ENCODE assay signal across 17 cellular contexts in the genomic region with DNA sequence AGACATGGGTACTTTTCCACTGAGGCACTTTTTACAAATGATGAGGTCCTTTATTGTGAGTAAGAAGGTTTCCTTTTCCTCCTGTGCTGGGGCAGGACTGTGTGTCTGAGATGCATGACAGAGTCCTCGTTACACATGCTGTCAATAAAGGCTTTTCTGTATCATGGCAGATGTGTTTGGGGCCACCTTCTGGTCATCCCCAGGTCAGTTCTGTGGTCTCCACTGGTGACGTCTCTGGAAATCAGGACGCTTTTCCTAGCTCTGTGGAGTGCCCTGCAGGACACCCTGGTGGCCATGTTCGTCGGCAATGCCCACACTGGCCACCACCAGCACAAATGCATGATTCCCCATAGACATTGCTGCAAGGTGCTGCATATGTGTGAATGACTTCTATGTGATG. TPM values are rescaled to one million over a fixed set of nuclear protein-coding genes. Genes with fewer than 3 reads are reported as not detected.
DNase-seq lines count a peak whose midpoint lies in the region; ATAC-seq, FAIRE-seq and TF ChIP-seq lines count a peak whose summit lies in the region.
"Had no signal": no experiment of that assay in that cellular context is flagged by ENCODE, and none has a peak within 500 bp of the region (broad histone marks: within the 10 kb centered on the region; RNA-seq: fewer than 3 reads in every experiment).

No MANE protein-coding gene starts in this region.

- TF ChIP-seq CTCF in GM23338 (conservative IDR thresholded peaks at IDR 0.05; ENCODE audit: low read depth in 2 of 2) (peak in 1 of 2 experiments; percentile 45; a peak in 2 of 4 replicates), K562 (IDR thresholded peaks at IDR 0.05 in 2 of 3, conservative IDR thresholded peaks at IDR 0.05 in 1 of 3; ENCODE audit: insufficient read depth in 2 of 3, low read depth in 1 of 3, low read length in 3 of 3) (peak; percentile 74 to 89 (median 85)), neural progenitor cell (IDR thresholded peaks at IDR 0.05) (no peak), mesothelial cell of epicardium (IDR thresholded peaks at IDR 0.05; ENCODE audit: unreplicated experiment) (no peak), suprapubic skin (IDR thresholded peaks at IDR 0.05) (no peak)

- no peak for TF ChIP-seq EP300 in K562 (IDR thresholded peaks at IDR 0.05; ENCODE audit: low read length)
- TF ChIP-seq EP300 in suprapubic skin (IDR thresholded peaks at IDR 0.05) = no peak

- ATAC-seq in GM23338 (no peak), K562 (peak; percentile 60)
- ATAC-seq: activated naive CD8-positive, alpha-beta T cell treated with anti-CD3 and anti-CD28 coated beads, Interleukin-2, amount 50 U/mL, for 24 hours; stimulated activated naive B cell treated with anti-CD40 and anti-IgM and Interleukin-4, amounts not matched to agents 10 μg/mL and 1 μg/mL and 100 μg/mL, for 72 hours had no signal

- H3K27me3 ChIP-seq in GM23338 (ENCODE audit: insufficient read depth) (peaks cover 8% of the 10 kb centered on the region), K562 (ENCODE audit: control insufficient read depth in 2 of 2, insufficient read depth in 2 of 2, low read length in 2 of 2) (no peaks in the 10 kb centered on the region), neural progenitor cell (peaks cover 22% of the 10 kb centered on the region), suprapubic skin (no peaks in the 10 kb centered on the region)

- H3K4me3 ChIP-seq in GM23338 (no peak overlapping the region), K562 (peak overlapping the region; percentile 0; the same call in 1 of the 2 replicates), neural progenitor cell (no peak overlapping the region), suprapubic skin (no peak overlapping the region)

- CTCF ChIA-PET in K562 (lab: Yijun Ruan, JAX; ENCODE audit: low intra/inter-chr PET ratio) = no interaction called here

- peak; percentile 75 for FAIRE-seq in K562 (lab: Jason Lieb, UNC)

- H3K36me3 ChIP-seq in GM23338 (ENCODE audit: insufficient read depth) (no peaks in the 10 kb centered on the region; the same call in 1 of the 2 replicates), K562 (ENCODE audit: control insufficient read depth, insufficient read depth, low read length) (peaks cover 37% of the 10 kb centered on the region), neural progenitor cell (no peaks in the 10 kb centered on the region), suprapubic skin (no peaks in the 10 kb centered on the region)

- H3K4me1 Mint-ChIP-seq in GM23338 (peaks cover 20% of the 10 kb centered on the region), neural progenitor cell (peaks cover 21% of the 10 kb centered on the region), mesothelial cell of epicardium (peaks cover 16% of the 10 kb centered on the region)

- peaks cover 12% of the 10 kb centered on the region for H3K27me3 Mint-ChIP-seq in GM23338 (ENCODE audit: insufficient read depth, low read depth, poor library complexity)
- peaks cover 11% of the 10 kb centered on the region for H3K27me3 Mint-ChIP-seq in neural progenitor cell (ENCODE audit: insufficient read depth, low read depth)
- no peaks in the 10 kb centered on the region for H3K27me3 Mint-ChIP-seq in mesothelial cell of epicardium (ENCODE audit: low read depth)

- intact Hi-C loops in K562 (cut with micrococcal nuclease) = loop anchor here (1.0 to 10.0 kb wide), 3 partner anchors 21 to 300 kb away; a partner anchor contains a TSS

- no peak overlapping the region for H3K27ac Mint-ChIP-seq in GM23338
- H3K27ac Mint-ChIP-seq in neural progenitor cell = no peak overlapping the region
- H3K27ac Mint-ChIP-seq in mesothelial cell of epicardium = no peak overlapping the region
- H3K27ac Mint-ChIP-seq: activated naive CD8-positive, alpha-beta T cell treated with anti-CD3 and anti-CD28 coated beads, Interleukin-2, amount 50 U/mL, for 24 hours; immature natural killer cell; memory B cell; stimulated activated naive B cell treated with anti-CD40 and anti-IgM and Interleukin-4, amounts not matched to agents 10 μg/mL and 1 μg/mL and 100 μg/mL, for 72 hours had no signal

- peak; percentile 75 to 88 for TF ChIP-seq RAD21 in K562 (CRISPR knock-in tag; conservative IDR thresholded peaks at IDR 0.05 in 1 of 2, IDR thresholded peaks at IDR 0.05 in 1 of 2)

- H3F3A ChIP-seq in GM23338 (replicated peaks; ENCODE audit: low read depth) (no peaks in the 10 kb centered on the region; the same call in 1 of the 2 replicates), neural progenitor cell (ENCODE audit: low read depth) (peaks cover 11% of the 10 kb centered on the region)

- BruUV-seq in K562 (replicated peaks; lab: Mats Ljungman, UMichigan) = no TSS peak

- H3K9ac ChIP-seq in K562 (ENCODE audit: insufficient read depth in 1 of 2, low read depth in 2 of 2, low read length in 2 of 2) (peak overlapping the region; percentile 38 to 79; a peak in 3 of 4 replicates), neural progenitor cell (no peak overlapping the region)

- no peaks in the 10 kb centered on the region for H3K9me2 ChIP-seq in GM23338 (ENCODE audit: insufficient read depth)

- 0 out of 2 replicates have a peak, but pooled peaks cover 4% of the 10 kb centered on the region for H3K9me3 ChIP-seq in K562 (replicated peaks; ENCODE audit: control insufficient read depth, insufficient read depth, low read depth, low read length)
- no peaks in the 10 kb centered on the region for H3K9me3 ChIP-seq in neural progenitor cell (ENCODE audit: low read depth)
- no peaks in the 10 kb centered on the region for H3K9me3 ChIP-seq in suprapubic skin

- no peak overlapping the region; the same call in 2 of the 3 replicates for H3K4me3 Mint-ChIP-seq in GM23338
- peak overlapping the region; percentile 58 for H3K4me3 Mint-ChIP-seq in neural progenitor cell
- no peak overlapping the region for H3K4me3 Mint-ChIP-seq in mesothelial cell of epicardium
- H3K4me3 Mint-ChIP-seq: activated naive CD8-positive, alpha-beta T cell treated with anti-CD3 and anti-CD28 coated beads, Interleukin-2, amount 50 U/mL, for 24 hours; central memory CD8-positive, alpha-beta T cell; immature natural killer cell; memory B cell; stimulated activated naive B cell treated with anti-CD40 and anti-IgM and Interleukin-4, amounts not matched to agents 10 μg/mL and 1 μg/mL and 100 μg/mL, for 72 hours had no signal

- H2AFZ ChIP-seq in GM23338 = no peak overlapping the region
- no peak overlapping the region for H2AFZ ChIP-seq in K562 (ENCODE audit: low read depth, low read length)
- H2AFZ ChIP-seq in neural progenitor cell (replicated peaks) = no peak overlapping the region

- H3K27ac ChIP-seq in GM23338 (ENCODE audit: low read depth) = no peak overlapping the region
- H3K27ac ChIP-seq in K562 (ENCODE audit: extremely low read depth, low read depth, low read length) = peak overlapping the region; percentile 94
- H3K27ac ChIP-seq in neural progenitor cell = no peak overlapping the region
- H3K27ac ChIP-seq in suprapubic skin = no peak overlapping the region

- H3K79me2 ChIP-seq in GM23338 (replicated peaks; ENCODE audit: insufficient read depth) = peaks cover 13% of the 10 kb centered on the region
- peaks cover 77% of the 10 kb centered on the region for H3K79me2 ChIP-seq in K562 (ENCODE audit: control insufficient read depth, insufficient read depth, low read length)
- H3K79me2 ChIP-seq in neural progenitor cell (ENCODE audit: low read depth) = no peaks in the 10 kb centered on the region

- POLR2A ChIA-PET in K562 (lab: Yijun Ruan, JAX) = interaction anchor here (0.6 to 2.1 kb wide), 6 partner anchors 10 to 273 kb away, joined by 3 to 9 read pairs (median 4); no protein-coding TSS in a partner anchor

- DNase-seq in GM23338 (ENCODE audit: low spot score) (no peak), NCI-H69 (lab: John Stamatoyannopoulos, UW) (peak; percentile 29), K562 (ENCODE audit: extremely low read depth in 1 of 4, low spot score in 3 of 4) (peak; percentile 72 to 87 (median 74)), neural progenitor cell (ENCODE audit: low spot score) (no peak), NCI-H345 treated with DMSO at 0.1 percent for 48 hours (lab: John Stamatoyannopoulos, UW; ENCODE audit: unreplicated experiment) (no peak), mesothelial cell of epicardium (ENCODE audit: low spot score in 2 of 2, unreplicated experiment in 2 of 2) (no peak), suprapubic skin (ENCODE audit: low spot score in 2 of 2) (no peak)
- DNase-seq: activated CD4-positive, alpha-beta T cell treated with anti-CD3 and anti-CD28 coated beads for 48 hours; activated naive CD8-positive, alpha-beta T cell treated with anti-CD3 and anti-CD28 coated beads, Interleukin-2, amount 50 U/mL, for 24 hours; activated T-cell treated with anti-CD3 and anti-CD28 coated beads, Interleukin-2, amount 50 U/mL, for 48 hours; immature natural killer cell; NCI-H2029; NCI-H524 treated with DMSO at 0.1 percent for 48 hours; nucleus accumbens; stimulated activated naive B cell treated with anti-CD40 and anti-IgM and Interleukin-4, amounts not matched to agents 10 μg/mL and 1 μg/mL and 100 μg/mL, for 72 hours had no signal

- H3K4me2 ChIP-seq in GM23338 (peak overlapping the region; percentile 32; the same call in 1 of the 2 replicates), K562 (ENCODE audit: insufficient read depth, low read length) (peak overlapping the region; percentile 75), neural progenitor cell (no peak overlapping the region)

- TF ChIP-seq POLR2A in K562 (conservative IDR thresholded peaks at IDR 0.05) (no peak), suprapubic skin (IDR thresholded peaks at IDR 0.05) (no peak)

- 14% methylated on average over 5 of the region's 5 CpGs for WGBS in K562 (ENCODE audit: insufficient coverage, low coverage, missing lambda C conversion rate)
- 85% methylated on average over 5 of the region's 5 CpGs for WGBS in suprapubic skin

- peaks cover under 1% of the 10 kb centered on the region; the same call in 2 of the 3 replicates for H3K9me3 Mint-ChIP-seq in GM23338
- no peaks in the 10 kb centered on the region for H3K9me3 Mint-ChIP-seq in neural progenitor cell
- H3K9me3 Mint-ChIP-seq in mesothelial cell of epicardium = peaks cover 2% of the 10 kb centered on the region
- H3K9me3 Mint-ChIP-seq: activated naive CD8-positive, alpha-beta T cell treated with anti-CD3 and anti-CD28 coated beads, Interleukin-2, amount 50 U/mL, for 24 hours; central memory CD8-positive, alpha-beta T cell; immature natural killer cell; memory B cell; stimulated activated naive B cell treated with anti-CD40 and anti-IgM and Interleukin-4, amounts not matched to agents 10 μg/mL and 1 μg/mL and 100 μg/mL, for 72 hours had no signal

- H3K4me1 ChIP-seq in GM23338 (ENCODE audit: insufficient read depth) (peaks cover 15% of the 10 kb centered on the region), K562 (replicated peaks in 1 of 2; ENCODE audit: control insufficient read depth in 2 of 2, insufficient read depth in 2 of 2, low read length in 2 of 2) (peaks cover 44 to 61% of the 10 kb centered on the region in 2 experiments), neural progenitor cell (peaks cover 15% of the 10 kb centered on the region), suprapubic skin (peaks cover 21% of the 10 kb centered on the region)

- peaks cover 12% of the 10 kb centered on the region for H3K36me3 Mint-ChIP-seq in GM23338 (ENCODE audit: low read depth)
- H3K36me3 Mint-ChIP-seq in neural progenitor cell = peaks cover 9% of the 10 kb centered on the region
- peaks cover 8% of the 10 kb centered on the region for H3K36me3 Mint-ChIP-seq in mesothelial cell of epicardium
- H3K36me3 Mint-ChIP-seq: immature natural killer cell had no signal

- in situ Hi-C loops in K562 (cut with MboI) = no loop called here

- H4K20me1 ChIP-seq in GM23338 (replicated peaks; ENCODE audit: insufficient read depth) (peaks cover 6% of the 10 kb centered on the region; the same call in 1 of the 2 replicates), K562 (replicated peaks; ENCODE audit: control insufficient read depth, insufficient read depth, low read length) (no peaks in the 10 kb centered on the region), neural progenitor cell (ENCODE audit: low read depth) (no peaks in the 10 kb centered on the region)

- H3K9me1 ChIP-seq in K562 (ENCODE audit: control insufficient read depth, insufficient read depth, low read length) = no peaks in the 10 kb centered on the region

RNA-seq across cellular contexts. Expression of a gene that starts 2.8 kb away (rescaled TPM):
- 13.2 and 23.3 TPM in 2 replicates for total RNA-seq in GM23338 (2014; rRNA removed; shearing (Covaris generic))
- polyA plus RNA-seq in GM23338 (2016; fragmentation: Nextera tagmentation; extraction: Ambion mirVana) (23.5 and 24.1 TPM in 2 replicates), K562 (2011; rRNA removed) (183 and 192 TPM in 2 replicates), K562 (2014; fragmentation: Illumina TruSeq; extraction: Trizol) (140 and 144 TPM in 2 replicates), K562 (2014; fragmentation: Nextera tagmentation; extraction: Ambion mirVana) (10 to 100 TPM; 53.4 to 71.1 TPM), K562 (2014; rRNA removed) (109 and 128 TPM in 2 replicates)
- 57.6 and 73.6 TPM in 2 replicates for total RNA-seq in K562 (2011; cell fraction: chromatin; rRNA removed; ENCODE audit: low replicate concordance)
- total RNA-seq in K562 (2011; cell fraction: nucleolus; rRNA removed) = 41.8 and 51.0 TPM in 2 replicates
- 60.6 and 76.3 TPM in 2 replicates for total RNA-seq in K562 (2011; cell fraction: nucleoplasm; rRNA removed)
- total RNA-seq in K562 (2014; rRNA removed) (22.6 and 30.0 TPM in 2 replicates), K562 (2014; rRNA removed; fragmentation: Illumina TruSeq; extraction: Trizol) (68.2 and 86.7 TPM in 2 replicates), K562 (2015; rRNA removed; fragmentation: Illumina TruSeq; extraction: Trizol) (54.7 and 55.5 TPM in 2 replicates), K562 (2021) (119 and 121 TPM in 2 replicates), neural progenitor cell (ENCODE audit: low replicate concordance) (11.3 and 11.6 TPM in 2 replicates), mesothelial cell of epicardium (22.5 to 26.4 TPM (median 24.8 TPM) in 3 replicates), suprapubic skin (1 to 10 TPM in 3 of 4 donors, under 1 TPM in 1; 0.93 to 4.8 (median 2.7) TPM)
- polyA plus RNA-seq in K562 (2011; cell fraction: cytosol; rRNA removed) = 228 and 464 TPM in 2 replicates
- polyA plus RNA-seq in K562 (2011; cell fraction: nucleus; rRNA removed) = 27.2 and 28.4 TPM in 2 replicates
- 129 and 225 TPM in 2 replicates for polyA plus RNA-seq in K562 (2012)
- polyA minus RNA-seq in K562 (2011; rRNA and poly(A)+ RNA removed) = 176 TPM in 2 replicates
- polyA minus RNA-seq in K562 (2011; cell fraction: cytosol; rRNA and poly(A)+ RNA removed) = 200 and 213 TPM in 2 replicates
- 23.2 and 39.3 TPM in 2 replicates for polyA minus RNA-seq in K562 (2011; cell fraction: nucleus; rRNA and poly(A)+ RNA removed)

RNA-seq across cellular contexts. Expression of a gene that starts 48.6 kb away (rescaled TPM):
- 72.7 and 77.5 TPM in 2 replicates for total RNA-seq in GM23338 (2014; rRNA removed; shearing (Covaris generic))
- polyA plus RNA-seq in GM23338 (2016; fragmentation: Nextera tagmentation; extraction: Ambion mirVana) (50.9 and 70.8 TPM in 2 replicates), K562 (2011; rRNA removed) (363 and 456 TPM in 2 replicates), K562 (2014; fragmentation: Illumina TruSeq; extraction: Trizol) (97.2 and 107 TPM in 2 replicates), K562 (2014; fragmentation: Nextera tagmentation; extraction: Ambion mirVana) (100 to 1,000 TPM; 170 to 176 TPM), K562 (2014; rRNA removed) (113 and 116 TPM in 2 replicates)
- total RNA-seq in K562 (2011; cell fraction: chromatin; rRNA removed; ENCODE audit: low replicate concordance) = 561 and 734 TPM in 2 replicates
- 300 and 404 TPM in 2 replicates for total RNA-seq in K562 (2011; cell fraction: nucleolus; rRNA removed)
- total RNA-seq in K562 (2011; cell fraction: nucleoplasm; rRNA removed) = 460 and 488 TPM in 2 replicates
- total RNA-seq in K562 (2014; rRNA removed) (68.1 and 82.1 TPM in 2 replicates), K562 (2014; rRNA removed; fragmentation: Illumina TruSeq; extraction: Trizol) (110 and 145 TPM in 2 replicates), K562 (2015; rRNA removed; fragmentation: Illumina TruSeq; extraction: Trizol) (73.8 and 74.1 TPM in 2 replicates), K562 (2021) (173 and 197 TPM in 2 replicates), neural progenitor cell (ENCODE audit: low replicate concordance) (90.2 and 151 TPM in 2 replicates), mesothelial cell of epicardium (267 to 273 TPM (median 272 TPM) in 3 replicates), suprapubic skin (100 to 1,000 TPM in 3 of 4 donors, 10 to 100 TPM in 1; 89.7 to 273 (median 143) TPM)
- polyA plus RNA-seq in K562 (2011; cell fraction: cytosol; rRNA removed) = 108 and 266 TPM in 2 replicates
- polyA plus RNA-seq in K562 (2011; cell fraction: nucleus; rRNA removed) = 690 and 1,115 TPM in 2 replicates
- 113 TPM in 2 replicates for polyA plus RNA-seq in K562 (2012)
- polyA minus RNA-seq in K562 (2011; rRNA and poly(A)+ RNA removed) = 714 and 809 TPM in 2 replicates
- polyA minus RNA-seq in K562 (2011; cell fraction: cytosol; rRNA and poly(A)+ RNA removed) = 187 and 222 TPM in 2 replicates
- polyA minus RNA-seq in K562 (2011; cell fraction: nucleus; rRNA and poly(A)+ RNA removed) = 218 and 284 TPM in 2 replicates

RNA-seq across cellular contexts. Expression of a gene that starts 54.9 kb away (rescaled TPM):
- 604 and 661 TPM in 2 replicates for total RNA-seq in GM23338 (2014; rRNA removed; shearing (Covaris generic))
- polyA plus RNA-seq in GM23338 (2016; fragmentation: Nextera tagmentation; extraction: Ambion mirVana) (576 and 627 TPM in 2 replicates), K562 (2011; rRNA removed) (773 and 1,153 TPM in 2 replicates), K562 (2014; fragmentation: Illumina TruSeq; extraction: Trizol) (1,097 and 1,170 TPM in 2 replicates), K562 (2014; fragmentation: Nextera tagmentation; extraction: Ambion mirVana) (1,000 to 10,000 TPM in 1 of 2 experiments, 100 to 1,000 TPM in 1; 926 to 1,606 TPM), K562 (2014; rRNA removed) (798 and 941 TPM in 2 replicates)
- total RNA-seq in K562 (2011; cell fraction: chromatin; rRNA removed; ENCODE audit: low replicate concordance) = 239 and 473 TPM in 2 replicates
- 160 and 181 TPM in 2 replicates for total RNA-seq in K562 (2011; cell fraction: nucleolus; rRNA removed)
- total RNA-seq in K562 (2011; cell fraction: nucleoplasm; rRNA removed) = 271 and 310 TPM in 2 replicates
- total RNA-seq in K562 (2014; rRNA removed) (1,056 and 1,105 TPM in 2 replicates), K562 (2014; rRNA removed; fragmentation: Illumina TruSeq; extraction: Trizol) (1,310 and 1,339 TPM in 2 replicates), K562 (2015; rRNA removed; fragmentation: Illumina TruSeq; extraction: Trizol) (1,290 and 1,307 TPM in 2 replicates), K562 (2021) (782 and 792 TPM in 2 replicates), neural progenitor cell (ENCODE audit: low replicate concordance) (532 TPM in 2 replicates), mesothelial cell of epicardium (141 to 145 TPM (median 142 TPM) in 3 replicates), suprapubic skin (100 to 1,000 TPM in 3 of 4 donors, 10 to 100 TPM in 1; 65.8 to 154 (median 142) TPM)
- polyA plus RNA-seq in K562 (2011; cell fraction: cytosol; rRNA removed) = 486 and 691 TPM in 2 replicates
- polyA plus RNA-seq in K562 (2011; cell fraction: nucleus; rRNA removed) = 304 and 417 TPM in 2 replicates
- polyA plus RNA-seq in K562 (2012) = 564 and 1,172 TPM in 2 replicates
- polyA minus RNA-seq in K562 (2011; rRNA and poly(A)+ RNA removed) = 2,049 and 2,472 TPM in 2 replicates
- 548 and 692 TPM in 2 replicates for polyA minus RNA-seq in K562 (2011; cell fraction: cytosol; rRNA and poly(A)+ RNA removed)
- polyA minus RNA-seq in K562 (2011; cell fraction: nucleus; rRNA and poly(A)+ RNA removed) = 155 and 246 TPM in 2 replicates

RNA-seq across cellular contexts. Expression of a gene that starts 55.2 kb away (rescaled TPM):
- total RNA-seq in GM23338 (2014; rRNA removed; shearing (Covaris generic)) = 19.3 and 22.9 TPM in 2 replicates
- polyA plus RNA-seq in GM23338 (2016; fragmentation: Nextera tagmentation; extraction: Ambion mirVana) (8.9 and 10.0 TPM in 2 replicates), K562 (2011; rRNA removed) (32.1 and 46.8 TPM in 2 replicates), K562 (2014; fragmentation: Illumina TruSeq; extraction: Trizol) (36.9 and 41.1 TPM in 2 replicates), K562 (2014; fragmentation: Nextera tagmentation; extraction: Ambion mirVana) (10 to 100 TPM; 36.6 to 40.7 TPM), K562 (2014; rRNA removed) (28.3 and 38.4 TPM in 2 replicates)
- total RNA-seq in K562 (2011; cell fraction: chromatin; rRNA removed; ENCODE audit: low replicate concordance) = 63.3 and 105 TPM in 2 replicates
- 33.5 and 38.3 TPM in 2 replicates for total RNA-seq in K562 (2011; cell fraction: nucleolus; rRNA removed)
- total RNA-seq in K562 (2011; cell fraction: nucleoplasm; rRNA removed) = 54.5 and 67.1 TPM in 2 replicates
- total RNA-seq in K562 (2014; rRNA removed) (26.2 and 30.2 TPM in 2 replicates), K562 (2014; rRNA removed; fragmentation: Illumina TruSeq; extraction: Trizol) (44.4 and 46.2 TPM in 2 replicates), K562 (2015; rRNA removed; fragmentation: Illumina TruSeq; extraction: Trizol) (29.5 and 32.4 TPM in 2 replicates), K562 (2021) (29.1 and 32.2 TPM in 2 replicates), neural progenitor cell (ENCODE audit: low replicate concordance) (31.7 and 50.8 TPM in 2 replicates), mesothelial cell of epicardium (23.3 to 26.8 TPM (median 24.0 TPM) in 3 replicates), suprapubic skin (10 to 100 TPM in 3 of 4 donors, 1 to 10 TPM in 1; 6.1 to 29.3 (median 20.6) TPM)
- polyA plus RNA-seq in K562 (2011; cell fraction: cytosol; rRNA removed) = 11.9 and 39.5 TPM in 2 replicates
- 38.0 and 40.7 TPM in 2 replicates for polyA plus RNA-seq in K562 (2011; cell fraction: nucleus; rRNA removed)
- 22.4 and 28.9 TPM in 2 replicates for polyA plus RNA-seq in K562 (2012)
- polyA minus RNA-seq in K562 (2011; rRNA and poly(A)+ RNA removed) = 48.5 and 54.2 TPM in 2 replicates
- 10.5 and 16.6 TPM in 2 replicates for polyA minus RNA-seq in K562 (2011; cell fraction: cytosol; rRNA and poly(A)+ RNA removed)
- polyA minus RNA-seq in K562 (2011; cell fraction: nucleus; rRNA and poly(A)+ RNA removed) = 20.2 and 38.1 TPM in 2 replicates

Comparison
In these comparisons a context has a peak if more than half of its experiments do, and no peak if none do; other contexts are left out.
1. DNase-seq: peak in NCI-H69 (single experiment) and K562 (4 of 4); none in GM23338 (single experiment), neural progenitor cell (single experiment), NCI-H345 treated with DMSO at 0.1 percent for 48 hours (single experiment), mesothelial cell of epicardium (0 of 2) and suprapubic skin (0 of 2).
2. CTCF ChIP-seq: peak in K562 (3 of 3); none in neural progenitor cell (single experiment), mesothelial cell of epicardium (single experiment) and suprapubic skin (0 of 2).